In the genomic region with DNA sequence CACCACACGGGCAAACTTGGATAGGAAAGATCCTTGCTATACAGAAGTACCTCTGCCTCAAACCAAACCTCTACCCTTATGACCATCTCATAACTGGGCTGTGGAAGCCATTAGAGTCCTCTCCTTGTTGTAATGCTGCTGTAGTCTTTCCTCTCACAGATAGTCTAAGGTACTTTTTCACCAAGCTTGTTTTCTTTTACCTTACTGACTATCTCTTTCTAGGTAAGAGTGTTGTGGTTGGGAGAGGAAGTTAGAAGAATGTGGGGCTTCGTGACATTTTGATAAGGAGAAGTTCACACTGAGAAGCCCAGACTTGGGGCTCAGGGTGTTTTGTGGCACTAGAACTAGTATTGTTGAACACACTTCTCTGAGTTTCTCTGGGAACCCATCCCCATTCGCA, we compare ENCODE assay signal across 29 cellular contexts. TPM values are rescaled to one million over a fixed set of nuclear protein-coding genes. Genes with fewer than 3 reads are reported as not detected.
DNase-seq lines count a peak whose midpoint lies in the region; ATAC-seq lines count a peak whose summit lies in the region.
"Had no signal": no experiment of that assay in that cellular context is flagged by ENCODE, and none has a peak within 500 bp of the region (broad histone marks: within the 10 kb centered on the region; RNA-seq: fewer than 3 reads in every experiment).

No MANE protein-coding gene starts in this region.

- POLR2A ChIA-PET in activated CD8-positive, alpha-beta T cell treated with anti-CD3 and anti-CD28 coated beads, Interleukin-2, amount 10 ng/mL, durations not matched to agents 7 days and 5 days (lab: Charles Lee), result interaction anchor here (0.6 kb wide), 1 partner anchor 71 kb away, joined by 4 read pairs; no protein-coding TSS in a partner anchor

- no peaks in the 10 kb centered on the region for H3K36me3 Mint-ChIP-seq in activated T-cell treated with anti-CD3 and anti-CD28 coated beads, Interleukin-2, amount 50 U/mL, for 24 hours (ENCODE audit: low read depth)
- H3K36me3 Mint-ChIP-seq in activated CD8-positive, alpha-beta T cell treated with anti-CD3 and anti-CD28 coated beads, Interleukin-2, amount 10 ng/mL, durations not matched to agents 7 days and 5 days (ENCODE audit: low read depth), result peaks cover 9% of the 10 kb centered on the region
- H3K36me3 Mint-ChIP-seq in stimulated activated naive B cell treated with anti-CD40 and anti-IgM and Interleukin-4, amounts not matched to agents 10 μg/mL and 1 μg/mL and 100 μg/mL, for 72 hours, result no peaks in the 10 kb centered on the region

- CTCF ChIA-PET in activated CD8-positive, alpha-beta T cell treated with anti-CD3 and anti-CD28 coated beads, Interleukin-2, amount 10 ng/mL, durations not matched to agents 7 days and 5 days (lab: Charles Lee), result interaction anchor here (1.0 to 2.1 kb wide), 2 partner anchors 20 to 71 kb away, joined by 4 to 8 read pairs; no protein-coding TSS in a partner anchor

- no peak overlapping the region for H3K4me3 Mint-ChIP-seq in activated T-cell treated with anti-CD3 and anti-CD28 coated beads, Interleukin-2, amount 50 U/mL, for 24 hours
- peak overlapping the region; percentile 45 for H3K4me3 Mint-ChIP-seq in activated CD8-positive, alpha-beta T cell treated with anti-CD3 and anti-CD28 coated beads, Interleukin-2, amount 10 ng/mL, durations not matched to agents 7 days and 5 days
- H3K4me3 Mint-ChIP-seq in stimulated activated naive B cell treated with anti-CD40 and anti-IgM and Interleukin-4, amounts not matched to agents 10 μg/mL and 1 μg/mL and 100 μg/mL, for 72 hours, result no peak overlapping the region
- H3K4me3 Mint-ChIP-seq: neural crest cell had no signal

- H3K27ac Mint-ChIP-seq in activated T-cell treated with anti-CD3 and anti-CD28 coated beads, Interleukin-2, amount 50 U/mL, for 24 hours, result peak overlapping the region; percentile 23
- H3K27ac Mint-ChIP-seq in activated CD8-positive, alpha-beta T cell treated with anti-CD3 and anti-CD28 coated beads, Interleukin-2, amount 10 ng/mL, durations not matched to agents 7 days and 5 days, result peak overlapping the region; percentile 91
- no peak overlapping the region for H3K27ac Mint-ChIP-seq in stimulated activated naive B cell treated with anti-CD40 and anti-IgM and Interleukin-4, amounts not matched to agents 10 μg/mL and 1 μg/mL and 100 μg/mL, for 72 hours

- peaks cover 37% of the 10 kb centered on the region for H3K4me1 Mint-ChIP-seq in activated T-cell treated with anti-CD3 and anti-CD28 coated beads, Interleukin-2, amount 50 U/mL, for 24 hours (ENCODE audit: low read depth)
- H3K4me1 Mint-ChIP-seq in activated CD8-positive, alpha-beta T cell treated with anti-CD3 and anti-CD28 coated beads, Interleukin-2, amount 10 ng/mL, durations not matched to agents 7 days and 5 days (ENCODE audit: low read depth), result peaks cover 56% of the 10 kb centered on the region
- H3K4me1 Mint-ChIP-seq in stimulated activated naive B cell treated with anti-CD40 and anti-IgM and Interleukin-4, amounts not matched to agents 10 μg/mL and 1 μg/mL and 100 μg/mL, for 72 hours, result peaks cover 3 to 11% of the 10 kb centered on the region in 2 donors

- H3K27me3 Mint-ChIP-seq in activated T-cell treated with anti-CD3 and anti-CD28 coated beads, Interleukin-2, amount 50 U/mL, for 24 hours, result peaks cover 5% of the 10 kb centered on the region
- H3K27me3 Mint-ChIP-seq in activated CD8-positive, alpha-beta T cell treated with anti-CD3 and anti-CD28 coated beads, Interleukin-2, amount 10 ng/mL, durations not matched to agents 7 days and 5 days (ENCODE audit: low read depth), result no peaks in the 10 kb centered on the region
- H3K27me3 Mint-ChIP-seq in stimulated activated naive B cell treated with anti-CD40 and anti-IgM and Interleukin-4, amounts not matched to agents 10 μg/mL and 1 μg/mL and 100 μg/mL, for 72 hours, result peaks cover 0 to 7% of the 10 kb centered on the region in 2 donors

- no peaks in the 10 kb centered on the region for H3K9me3 Mint-ChIP-seq in activated T-cell treated with anti-CD3 and anti-CD28 coated beads, Interleukin-2, amount 50 U/mL, for 24 hours
- no peaks in the 10 kb centered on the region for H3K9me3 Mint-ChIP-seq in activated CD8-positive, alpha-beta T cell treated with anti-CD3 and anti-CD28 coated beads, Interleukin-2, amount 10 ng/mL, durations not matched to agents 7 days and 5 days (ENCODE audit: insufficient read depth)
- H3K9me3 Mint-ChIP-seq in stimulated activated naive B cell treated with anti-CD40 and anti-IgM and Interleukin-4, amounts not matched to agents 10 μg/mL and 1 μg/mL and 100 μg/mL, for 72 hours, result no peaks in the 10 kb centered on the region
- H3K9me3 Mint-ChIP-seq: neural crest cell had no signal

- no peak for DNase-seq in activated T-cell treated with anti-CD3 and anti-CD28 coated beads, Interleukin-2, amount 50 U/mL, for 24 hours
- DNase-seq in activated T-cell treated with anti-CD3 and anti-CD28 coated beads for 4 hours, result no peak
- DNase-seq in OCI-M1 (lab: John Stamatoyannopoulos, UW), result peak; percentile 32
- DNase-seq in activated CD8-positive, alpha-beta T cell treated with anti-CD3 and anti-CD28 coated beads, Interleukin-2, amount 10 ng/mL, durations not matched to agents 7 days and 5 days, result peak; percentile 34
- DNase-seq in stimulated activated naive B cell treated with anti-CD40 and anti-IgM and Interleukin-4, amounts not matched to agents 10 μg/mL and 1 μg/mL and 100 μg/mL, for 72 hours, result no peak
- no peak for DNase-seq in NCI-H1694 treated with DMSO at 0.1 percent for 48 hours (lab: John Stamatoyannopoulos, UW)
- DNase-seq in epidermal melanocyte (ENCODE audit: insufficient read length, low spot score), result no peak
- no peak for DNase-seq in DMS114 treated with DMSO at 0.1 percent for 48 hours (lab: John Stamatoyannopoulos, UW; ENCODE audit: unreplicated experiment)
- DNase-seq: activated CD4-positive, alpha-beta T cell treated with anti-CD3 and anti-CD28 coated beads for 1 hour; cerebellar nuclear complex; DMS153; HCEC 1CT; islet precursor cell; lower lobe of right lung; NCI-H1092 treated with DMSO at 0.1 percent for 48 hours; NCI-H2029 treated with DMSO at 0.1 percent for 48 hours; NCI-H226; posterior cingulate gyrus; right lobe of liver; SK-N-SH; stimulated activated CD4-positive, alpha-beta T cell treated with anti-CD3 and anti-CD28 coated beads, Interleukin-12 subunit alpha, Interleukin-12 subunit beta, amount 100 ng/mL, for 4 hours; stimulated activated CD4-positive, alpha-beta T cell treated with anti-CD3 and anti-CD28 coated beads, Interleukin-4, amount 100 ng/mL, for 24 hours; stimulated activated naive CD4-positive, alpha-beta T cell treated with Interleukin-2 at 50 U/mL for 16 hours; T1000; transverse colon had no signal

- peak; percentile 77 for ATAC-seq in activated CD8-positive, alpha-beta T cell treated with anti-CD3 and anti-CD28 coated beads, Interleukin-2, amount 10 ng/mL, durations not matched to agents 7 days and 5 days
- peak; percentile 80 to 89 for ATAC-seq in stimulated activated naive B cell treated with anti-CD40 and anti-IgM and Interleukin-4, amounts not matched to agents 10 μg/mL and 1 μg/mL and 100 μg/mL, for 72 hours (replicated peaks)
- ATAC-seq: HepG2, lower lobe of right lung, right lobe of liver had no signal

RNA-seq across cellular contexts. Expression of gene CFAP95, which starts 8.9 kb away (rescaled TPM):
- total RNA-seq in activated CD8-positive, alpha-beta T cell treated with anti-CD3 and anti-CD28 coated beads, Interleukin-2, amount 10 ng/mL, durations not matched to agents 7 days and 5 days, result under 1 TPM; 0.42 to 0.47 TPM
- total RNA-seq: endothelial cell of umbilical vein, G401, HepG2, right lobe of liver had no signal

Comparison
In these comparisons a context has a peak if more than half of its experiments do, and no peak if none do; other contexts are left out.
1. DNase-seq: peak in OCI-M1 (single experiment) and activated CD8-positive, alpha-beta T cell treated with anti-CD3 and anti-CD28 coated beads, Interleukin-2, amount 10 ng/mL, durations not matched to agents 7 days and 5 days (single experiment); none in activated T-cell treated with anti-CD3 and anti-CD28 coated beads, Interleukin-2, amount 50 U/mL, for 24 hours (single experiment), activated T-cell treated with anti-CD3 and anti-CD28 coated beads for 4 hours (single experiment), stimulated activated naive B cell treated with anti-CD40 and anti-IgM and Interleukin-4, amounts not matched to agents 10 μg/mL and 1 μg/mL and 100 μg/mL, for 72 hours (single experiment), NCI-H1694 treated with DMSO at 0.1 percent for 48 hours (single experiment), epidermal melanocyte (single experiment) and DMS114 treated with DMSO at 0.1 percent for 48 hours (single experiment).